15 cellular contexts compared by ENCODE assay signal in the genomic region with DNA sequence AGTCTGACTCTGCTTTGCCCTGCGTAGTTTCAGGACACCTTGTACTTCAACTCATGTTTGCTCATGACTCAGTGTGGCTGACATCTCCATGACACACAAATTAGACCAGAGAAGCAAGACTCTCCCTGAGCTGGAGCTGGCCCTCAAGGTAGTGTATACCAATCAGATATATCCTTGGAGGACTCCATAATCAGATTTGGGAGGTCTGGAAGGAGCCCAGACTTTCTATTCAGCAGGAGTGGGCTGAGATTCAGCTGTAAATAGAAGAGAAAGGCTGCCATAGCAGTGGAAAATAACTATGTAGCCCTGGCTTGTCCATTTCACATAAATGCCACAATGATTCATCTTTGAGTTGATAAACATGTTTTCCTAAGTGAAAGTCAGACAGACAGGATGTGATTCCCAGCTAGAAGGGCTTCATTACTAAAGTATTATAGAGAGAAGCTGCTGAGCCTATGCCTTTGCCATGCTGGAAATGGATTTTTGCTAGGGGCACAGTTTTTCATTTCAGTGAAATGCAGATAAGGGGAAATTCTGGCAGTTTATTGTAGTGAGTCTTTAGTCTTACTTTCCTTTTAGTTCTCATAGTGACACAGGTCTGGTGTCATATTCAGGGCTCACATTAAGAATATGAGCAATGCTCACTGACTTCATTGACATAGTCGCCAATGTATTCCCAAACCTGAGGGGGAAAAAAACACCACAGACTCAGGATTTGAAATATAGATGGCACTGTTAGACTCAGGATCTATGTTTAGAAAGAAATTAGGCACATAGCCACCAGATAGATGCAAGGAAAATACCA.
DNase-seq lines count a peak whose midpoint lies in the region; ATAC-seq, FAIRE-seq and TF ChIP-seq lines count a peak whose summit lies in the region.
"Had no signal": no experiment of that assay in that cellular context is flagged by ENCODE, and none has a peak within 500 bp of the region (broad histone marks: within the 10 kb centered on the region; RNA-seq: fewer than 3 reads in every experiment).

No MANE protein-coding gene starts in this region.

- CTCF ChIA-PET in Calu3 (lab: Charles Lee) = interaction anchor here (0.8 kb wide), 1 partner anchor 14 kb away, joined by 3 read pairs; no protein-coding TSS in a partner anchor
- CTCF ChIA-PET in Panc1 (lab: Charles Lee) = interaction anchor here (0.5 kb wide), 1 partner anchor 26 kb away, joined by 3 read pairs; no protein-coding TSS in a partner anchor

- no peaks in the 10 kb centered on the region for H3K79me2 ChIP-seq in trophoblast cell (ENCODE audit: control insufficient read depth, insufficient read depth, low read length, poor library complexity)

- H3K27ac Mint-ChIP-seq in Calu3 (ENCODE audit: unreplicated experiment) = peak overlapping the region; percentile 82
- H3K27ac Mint-ChIP-seq: activated CD8-positive, alpha-beta T cell treated with anti-CD3 and anti-CD28 coated beads for 36 hours; activated naive CD8-positive, alpha-beta T cell treated with anti-CD3 and anti-CD28 coated beads, Interleukin-2, amount 10 ng/mL, durations not matched to agents 7 days and 5 days had no signal

- no peak overlapping the region for H4K91ac ChIP-seq in trophoblast cell (ENCODE audit: low read depth, low read length)

- H3K9me3 Mint-ChIP-seq in Calu3 (ENCODE audit: low read depth, unreplicated experiment) = no peaks in the 10 kb centered on the region
- H3K9me3 Mint-ChIP-seq: activated CD8-positive, alpha-beta T cell treated with anti-CD3 and anti-CD28 coated beads for 36 hours; activated naive CD8-positive, alpha-beta T cell treated with anti-CD3 and anti-CD28 coated beads, Interleukin-2, amount 10 ng/mL, durations not matched to agents 7 days and 5 days had no signal

- H3K4me2 ChIP-seq in trophoblast cell (ENCODE audit: low read length) = no peak overlapping the region

- H3K27me3 Mint-ChIP-seq in Calu3 (ENCODE audit: unreplicated experiment) = no peaks in the 10 kb centered on the region
- H3K27me3 Mint-ChIP-seq: activated CD8-positive, alpha-beta T cell treated with anti-CD3 and anti-CD28 coated beads for 36 hours; activated naive CD8-positive, alpha-beta T cell treated with anti-CD3 and anti-CD28 coated beads, Interleukin-2, amount 10 ng/mL, durations not matched to agents 7 days and 5 days had no signal

- no peak overlapping the region for H2BK120ac ChIP-seq in trophoblast cell (ENCODE audit: insufficient read depth, low read length, poor library complexity)

- no peak overlapping the region for H3K14ac ChIP-seq in trophoblast cell (ENCODE audit: low read length)

- in situ Hi-C loops in Panc1 (cut with HindIII; ENCODE audit: low pct_unique_long_range_greater_than_20kb, low sequenced_read_pairs) = no loop called here

- no peak overlapping the region for H3K18ac ChIP-seq in trophoblast cell (ENCODE audit: low read length)

- peak; percentile 97 for ATAC-seq in Panc1
- ATAC-seq: activated CD8-positive, alpha-beta T cell treated with anti-CD3 and anti-CD28 coated beads for 36 hours had no signal

- DNase-seq in Calu3 = peak; percentile 23
- peak; percentile 97 for DNase-seq in Panc1 (ENCODE audit: low read depth, low spot score)
- peak; percentile 43 for DNase-seq in epithelial cell of proximal tubule (ENCODE audit: low read depth)
- DNase-seq in trophoblast cell = peak; percentile 36 to 47
- DNase-seq in ecto neural progenitor cell (ENCODE audit: low spot score) = no peak
- DNase-seq in lower leg skin (ENCODE audit: low spot score in 2 of 2) = no peak
- DNase-seq in dedifferentiated amniotic fluid mesenchymal stem cell (ENCODE audit: extremely low spot score) = no peak
- DNase-seq in GM19239 (ENCODE audit: insufficient read length, low spot score) = no peak
- DNase-seq: activated CD8-positive, alpha-beta T cell treated with anti-CD3 and anti-CD28 coated beads for 36 hours; activated naive CD8-positive, alpha-beta T cell treated with anti-CD3 and anti-CD28 coated beads, Interleukin-2, amount 10 ng/mL, durations not matched to agents 7 days and 5 days; BE2C; KBM-7; NCI-H510A; right cardiac atrium had no signal

- no peak overlapping the region for H2AFZ ChIP-seq in trophoblast cell (ENCODE audit: insufficient read depth, low read length, poor library complexity)

- no peaks in the 10 kb centered on the region; the same call in 1 of the 2 replicates for H3K9me3 ChIP-seq in Panc1 (ENCODE audit: control insufficient read depth, insufficient read depth, low read depth, low read length)
- H3K9me3 ChIP-seq in trophoblast cell (ENCODE audit: insufficient read depth, low read depth, low read length) = no peaks in the 10 kb centered on the region
- H3K9me3 ChIP-seq: BE2C had no signal

- H2BK5ac ChIP-seq in trophoblast cell (ENCODE audit: low read depth, low read length, poor library complexity) = no peak overlapping the region

- H3K79me1 ChIP-seq in trophoblast cell (ENCODE audit: low read length) = no peaks in the 10 kb centered on the region

- H3K4me3 Mint-ChIP-seq in Calu3 (ENCODE audit: low read depth, unreplicated experiment) = peak overlapping the region; percentile 32
- H3K4me3 Mint-ChIP-seq: activated CD8-positive, alpha-beta T cell treated with anti-CD3 and anti-CD28 coated beads for 36 hours; activated naive CD8-positive, alpha-beta T cell treated with anti-CD3 and anti-CD28 coated beads, Interleukin-2, amount 10 ng/mL, durations not matched to agents 7 days and 5 days had no signal

- no peaks in the 10 kb centered on the region for H3K36me3 Mint-ChIP-seq in Calu3 (ENCODE audit: insufficient read depth, unreplicated experiment)
- H3K36me3 Mint-ChIP-seq: activated naive CD8-positive, alpha-beta T cell treated with anti-CD3 and anti-CD28 coated beads, Interleukin-2, amount 10 ng/mL, durations not matched to agents 7 days and 5 days had no signal

- H4K12ac ChIP-seq in trophoblast cell (ENCODE audit: low read depth, low read length) = no peak overlapping the region

- no peak overlapping the region for H3K23ac ChIP-seq in trophoblast cell (ENCODE audit: low read length)

- peaks cover 32% of the 10 kb centered on the region for H3K4me1 Mint-ChIP-seq in Calu3 (ENCODE audit: low read depth, unreplicated experiment)
- H3K4me1 Mint-ChIP-seq: activated naive CD8-positive, alpha-beta T cell treated with anti-CD3 and anti-CD28 coated beads, Interleukin-2, amount 10 ng/mL, durations not matched to agents 7 days and 5 days had no signal

- intact Hi-C loops in Calu3 (cut with micrococcal nuclease; ENCODE audit: unreplicated experiment) (no loop called here), Panc1 (cut with micrococcal nuclease; ENCODE audit: unreplicated experiment) (no loop called here), lower leg skin (cut with DNase I; ENCODE audit: low total_unique reads) (no loop called here)

- TF ChIP-seq CTCF in Calu3 (IDR thresholded peaks at IDR 0.05; ENCODE audit: unreplicated experiment) = no peak
- TF ChIP-seq CTCF in Panc1 (IDR thresholded peaks at IDR 0.05) = no peak
- TF ChIP-seq CTCF in epithelial cell of proximal tubule (conservative IDR thresholded peaks at IDR 0.05; ENCODE audit: low read depth, low read length) = no peak
- no peak for TF ChIP-seq CTCF in lower leg skin (IDR thresholded peaks at IDR 0.05)

- no peak overlapping the region for H4K8ac ChIP-seq in trophoblast cell (ENCODE audit: low read depth, low read length)

- H2BK12ac ChIP-seq in trophoblast cell (ENCODE audit: low read length) = no peak overlapping the region

- H3K4me1 ChIP-seq in Panc1 (ENCODE audit: control insufficient read depth, insufficient read depth, low read length) (peaks cover 13% of the 10 kb centered on the region), trophoblast cell (ENCODE audit: control insufficient read depth in 1 of 2, insufficient read depth in 2 of 2, low read length in 2 of 2) (no peaks in the 10 kb centered on the region)
- H3K4me1 ChIP-seq: BE2C had no signal

- POLR2A ChIA-PET in Panc1 (lab: Charles Lee) = no interaction called here

- H3K9ac ChIP-seq in trophoblast cell (ENCODE audit: low read length) = no peak overlapping the region

- TF ChIP-seq POLR2A in lower leg skin (IDR thresholded peaks at IDR 0.05) = no peak

- peak overlapping the region in 1 of 2 experiments; percentile 14; a peak in 2 of 4 replicates for H3K4me3 ChIP-seq in Panc1 (ENCODE audit: low read depth in 2 of 2, low read length in 2 of 2)
- H3K4me3 ChIP-seq in epithelial cell of proximal tubule (ENCODE audit: low read depth, low read length) = no peak overlapping the region
- H3K4me3 ChIP-seq in trophoblast cell (ENCODE audit: low read depth, low read length) = no peak overlapping the region
- no peak overlapping the region for H3K4me3 ChIP-seq in lower leg skin (ENCODE audit: low read depth, poor library complexity, severe bottlenecking)

- no peak overlapping the region for H2AK5ac ChIP-seq in trophoblast cell (ENCODE audit: low read length)

- no peak for FAIRE-seq in GM19239 (lab: Jason Lieb, UNC)
- FAIRE-seq: frontal cortex had no signal

- no peaks in the 10 kb centered on the region for H3K27me3 ChIP-seq in Panc1 (ENCODE audit: control insufficient read depth, insufficient read depth, low read length)
- H3K27me3 ChIP-seq in trophoblast cell (ENCODE audit: insufficient read depth, low read length) = no peaks in the 10 kb centered on the region
- H3K27me3 ChIP-seq: BE2C had no signal

- WGBS in trophoblast cell (ENCODE audit: extremely low coverage, insufficient coverage, insufficient read length) = no CpG with 5 or more reads among the region's 2 CpGs
- WGBS in lower leg skin, 2 donors = 66 to 73% methylated on average over 2 of the region's 2 CpGs

- BruUV-seq in Calu3 (replicated peaks; lab: Mats Ljungman, UMichigan) (no TSS peak), Panc1 (replicated peaks; lab: Mats Ljungman, UMichigan) (no TSS peak)

- no peaks in the 10 kb centered on the region for H3K36me3 ChIP-seq in Panc1 (ENCODE audit: control insufficient read depth, insufficient read depth, low read length)
- H3K36me3 ChIP-seq in trophoblast cell (ENCODE audit: control insufficient read depth in 1 of 2, insufficient read depth in 2 of 2, low read length in 2 of 2) = no peaks in the 10 kb centered on the region
- H3K36me3 ChIP-seq: BE2C had no signal

- H3K27ac ChIP-seq in Panc1 (ENCODE audit: low read length) (peak overlapping the region; percentile 58), trophoblast cell (ENCODE audit: low read depth, low read length) (no peak overlapping the region)

- H3K4ac ChIP-seq in trophoblast cell (ENCODE audit: low read depth, low read length) = no peak overlapping the region

Comparison
In these comparisons a context has a peak if more than half of its experiments do, and no peak if none do; other contexts are left out.
1. DNase-seq: peak in Calu3 (single experiment), Panc1 (single experiment), epithelial cell of proximal tubule (single experiment) and trophoblast cell (2 of 2); none in ecto neural progenitor cell (single experiment), lower leg skin (0 of 2), dedifferentiated amniotic fluid mesenchymal stem cell (single experiment) and GM19239 (single experiment).